8 cellular contexts compared by ENCODE assay signal in genomic region chr5:150845185-150845859, GRCh38. TPM values are rescaled to one million over a fixed set of nuclear protein-coding genes. Genes with fewer than 3 reads are reported as not detected.
DNase-seq lines count a peak whose midpoint lies in the region; ATAC-seq, FAIRE-seq and TF ChIP-seq lines count a peak whose summit lies in the region.
"Not testable (repeated sequence)": the region's sequence is repeated elsewhere in the genome, so short reads cannot be mapped to it uniquely, and the experiment has no call there.
"Had no signal": no experiment of that assay in that cellular context is flagged by ENCODE, and none has a peak within 500 bp of the region (broad histone marks: within the 10 kb centered on the region; RNA-seq: fewer than 3 reads in every experiment).

No MANE protein-coding gene starts in this region.

- not testable (repeated sequence) for ATAC-seq in activated naive CD8-positive, alpha-beta T cell treated with anti-CD3 and anti-CD28 coated beads, Interleukin-2, amount 50 U/mL, for 24 hours; Right ventricle myocardium superior (ENCODE audit: poor library complexity)

- POLR2A ChIA-PET in HEK293 (lab: Yijun Ruan, JAX), result not testable (repeated sequence)

- not testable (repeated sequence) for H3K27me3 ChIP-seq in spleen (replicated peaks in 1 of 7)

- H3K4me1 Mint-ChIP-seq in activated naive CD8-positive, alpha-beta T cell treated with anti-CD3 and anti-CD28 coated beads, Interleukin-2, amount 50 U/mL, for 24 hours, result peaks cover 22% of the 10 kb centered on the region

- not testable (repeated sequence) for H3K36me3 ChIP-seq in HEK293 (ENCODE audit: control insufficient read depth in 2 of 2, insufficient read depth in 1 of 2, low read length in 2 of 2); kidney (ENCODE audit: control insufficient read depth in 1 of 2, insufficient read depth in 2 of 2, low read length in 2 of 2); spleen

- DNase-seq in activated naive CD8-positive, alpha-beta T cell treated with anti-CD3 and anti-CD28 coated beads, Interleukin-2, amount 50 U/mL, for 24 hours, result not testable (repeated sequence)
- DNase-seq in Right ventricle myocardium superior (peak; percentile 26), kidney (peak; percentile 61), spleen (peak; percentile 76)

- 84 to 99% (median 93%) methylated on average over 15 to 32 of the region's 32 CpGs for WGBS in spleen, 5 donors

- H3K4me1 ChIP-seq in HEK293 (ENCODE audit: control insufficient read depth, insufficient read depth, low read length); kidney (ENCODE audit: control insufficient read depth in 1 of 2, insufficient read depth in 1 of 2, low read depth in 1 of 2, low read length in 2 of 2): not testable (repeated sequence)
- peaks cover 0 to 14% (median 3%) of the 10 kb centered on the region in 6 donors for H3K4me1 ChIP-seq in spleen

- not testable (repeated sequence) for H3K9ac ChIP-seq in kidney (ENCODE audit: low read length in 2 of 2)

- not testable (repeated sequence) for H3K9me3 Mint-ChIP-seq in activated naive CD8-positive, alpha-beta T cell treated with anti-CD3 and anti-CD28 coated beads, Interleukin-2, amount 50 U/mL, for 24 hours

- H3K36me3 Mint-ChIP-seq in activated naive CD8-positive, alpha-beta T cell treated with anti-CD3 and anti-CD28 coated beads, Interleukin-2, amount 50 U/mL, for 24 hours (ENCODE audit: low read depth), result not testable (repeated sequence)

- not testable (repeated sequence) for H3K27ac ChIP-seq in HEK293 (ENCODE audit: extremely low read depth, low read depth, low read length); kidney (ENCODE audit: low read depth in 2 of 2, low read length in 2 of 2); spleen

- not testable (repeated sequence) for TF ChIP-seq CTCF in HEK293 (tag by site-specific recombination; IDR thresholded peaks at IDR 0.05); kidney (IDR thresholded peaks at IDR 0.05; ENCODE audit: borderline replicate concordance, extremely low read depth, insufficient read depth); spleen (IDR thresholded peaks at IDR 0.05 in 8 of 11, conservative IDR thresholded peaks at IDR 0.05 in 3 of 11)

- not testable (repeated sequence) for FAIRE-seq in kidney (lab: Jason Lieb, UNC)

- not testable (repeated sequence) for H3K9me3 ChIP-seq in HEK293 (ENCODE audit: control insufficient read depth, insufficient read depth, low read depth, low read length); kidney (ENCODE audit: control insufficient read depth in 1 of 2, low read length in 2 of 2); spleen

- CTCF ChIA-PET in HEK293 (lab: Yijun Ruan, JAX), result interaction anchor here (1.0 to 3.4 kb wide), 5 partner anchors 9 to 284 kb away, joined by 3 to 31 read pairs (median 13); partner anchors contain the start of gene RBM22

- H3K4me3 ChIP-seq in HEK293 (ENCODE audit: low read depth, low read length); kidney (ENCODE audit: low read length in 2 of 2); spleen: not testable (repeated sequence)

- TF ChIP-seq POLR2A in spleen (IDR thresholded peaks at IDR 0.05), result not testable (repeated sequence)

- H3K4me3 Mint-ChIP-seq in activated naive CD8-positive, alpha-beta T cell treated with anti-CD3 and anti-CD28 coated beads, Interleukin-2, amount 50 U/mL, for 24 hours, result not testable (repeated sequence)

- not testable (repeated sequence) for H3K27me3 Mint-ChIP-seq in activated naive CD8-positive, alpha-beta T cell treated with anti-CD3 and anti-CD28 coated beads, Interleukin-2, amount 50 U/mL, for 24 hours

- peak overlapping the region; percentile 29 for H3K27ac Mint-ChIP-seq in activated naive CD8-positive, alpha-beta T cell treated with anti-CD3 and anti-CD28 coated beads, Interleukin-2, amount 50 U/mL, for 24 hours

- intact Hi-C loops in Right ventricle myocardium superior (cut with DNase I), result loop anchor here (5.0 to 10.0 kb wide), 2 partner anchors 283 to 391 kb away; no protein-coding TSS in a partner anchor
- intact Hi-C loops in kidney (cut with DNase I), result loop anchor here (10.0 kb wide), 1 partner anchor 291 kb away; no protein-coding TSS in a partner anchor
- intact Hi-C loops in spleen (cut with DNase I; ENCODE audit: low total_unique reads), result loop anchor here (5.0 kb wide), 2 partner anchors 43 to 283 kb away; no protein-coding TSS in a partner anchor

TF ChIP-seq in HEK293, 187 proteins besides CTCF, POLR2A, EP300 and RAD21:
- peak; percentile 32; the same call in 1 of the 2 replicates for TF ChIP-seq ZNF202 (tag by site-specific recombination; IDR thresholded peaks at IDR 0.05; ENCODE audit: borderline replicate concordance)

RNA-seq across cellular contexts. Expression of gene IRGM, which starts 1.0 kb away (rescaled TPM):
- not detected for total RNA-seq in Right ventricle myocardium superior
- 0.44 TPM for total RNA-seq in kidney
- polyA plus RNA-seq in kidney (ENCODE audit: insufficient read depth, low read depth, low replicate concordance), result not detected
- 1 to 10 TPM in 4 of 7 donors, under 1 TPM in 2, not detected in 1; 0.17 to 2.4 (median 1.3) TPM for total RNA-seq in spleen
- under 1 TPM; 0.06 to 0.20 (median 0.11) TPM for polyA plus RNA-seq in spleen
- total RNA-seq: A673, Calu3 had no signal
- polyA plus RNA-seq: AG04450 had no signal

RNA-seq across cellular contexts. Expression of gene ZNF300, which starts 59.5 kb away (rescaled TPM):
- total RNA-seq in Right ventricle myocardium superior (0.54 TPM), kidney (6.5 TPM), spleen (1 to 10 TPM; 3.1 to 6.3 (median 4.6) TPM)
- polyA plus RNA-seq in kidney (ENCODE audit: insufficient read depth, low read depth, low replicate concordance) (4.0 TPM), spleen (1 to 10 TPM; 3.7 to 7.2 (median 3.7) TPM)
